ENCODE assay signal across 30 cellular contexts in the genomic region with DNA sequence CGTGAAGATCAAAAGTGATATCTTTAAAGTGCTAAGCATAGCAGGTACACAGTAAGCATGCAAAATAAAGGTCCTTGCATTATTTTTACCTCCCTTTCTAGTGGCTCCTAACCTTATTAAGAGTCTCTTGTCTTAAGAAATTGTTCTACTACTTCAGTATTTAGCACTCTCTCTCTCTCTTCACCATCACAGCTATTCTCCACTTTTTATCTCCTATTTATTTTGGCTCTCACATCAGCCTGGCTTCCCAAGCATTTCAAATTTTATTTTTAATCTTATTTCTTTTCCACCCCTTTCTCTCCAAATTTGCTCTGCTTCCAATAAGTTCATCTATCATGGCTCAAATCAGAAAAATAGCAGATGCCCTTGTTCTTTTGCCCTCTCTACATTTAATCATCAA.
"Had no signal": no experiment of that assay in that cellular context is flagged by ENCODE, and none has a peak within 500 bp of the region (broad histone marks: within the 10 kb centered on the region; RNA-seq: fewer than 3 reads in every experiment).

No MANE protein-coding gene starts in this region.

- H3K27me3 ChIP-seq: body of pancreas, foreskin keratinocyte, gastrocnemius medialis had no signal

- H3K9me3 ChIP-seq: body of pancreas, gastrocnemius medialis had no signal

- H3K36me3 ChIP-seq: gastrocnemius medialis, WERI-Rb-1 had no signal

- H3K27me3 Mint-ChIP-seq: activated B cell treated with CpG ODN at 0.5 μM for 24 hours; activated CD8-positive, alpha-beta T cell treated with anti-CD3 and anti-CD28 coated beads for 36 hours; activated naive CD8-positive, alpha-beta T cell; activated T-helper 17 cell treated with anti-CD3 and anti-CD28 coated beads, Interleukin-2, amount 50 U/mL, for 72 hours; T-helper 17 cell had no signal

- H3K4me1 ChIP-seq: gastrocnemius medialis had no signal

- H3K4me1 Mint-ChIP-seq: activated B cell treated with CpG ODN at 0.5 μM for 24 hours, T-helper 17 cell had no signal

- H3K4me3 ChIP-seq: body of pancreas, gastrocnemius medialis had no signal

- FAIRE-seq: colon, endometrium, endothelial cell of umbilical vein had no signal

- H3K27ac Mint-ChIP-seq: activated B cell treated with CpG ODN at 0.5 μM for 24 hours; activated CD8-positive, alpha-beta T cell treated with anti-CD3 and anti-CD28 coated beads for 36 hours; activated naive CD8-positive, alpha-beta T cell; activated T-helper 17 cell treated with anti-CD3 and anti-CD28 coated beads, Interleukin-2, amount 50 U/mL, for 72 hours; T-helper 17 cell; T-helper 2 cell treated with Interferon-gamma antibody and Interleukin-4, amounts not matched to agents 5 μg/mL and 100 μg/mL, for 36 hours had no signal

- ATAC-seq: activated CD4-positive, CD25-positive, alpha-beta regulatory T cell treated with anti-CD3 and anti-CD28 coated beads, Interleukin-2, amount 50 U/mL, for 24 hours; activated CD8-positive, alpha-beta T cell treated with anti-CD3 and anti-CD28 coated beads for 36 hours; activated T-cell treated with anti-CD3 and anti-CD28 coated beads, Interleukin-2, amount 50 U/mL, for 4 hours; activated T-helper 17 cell treated with anti-CD3 and anti-CD28 coated beads, Interleukin-2, amount 50 U/mL, for 72 hours; body of pancreas; esophagus mucosa; foreskin keratinocyte; gastrocnemius medialis; T-helper 17 cell had no signal

- H3K27ac ChIP-seq: body of pancreas, foreskin keratinocyte, gastrocnemius medialis, WERI-Rb-1 had no signal

- DNase-seq: activated B cell treated with CpG ODN at 0.5 μM for 24 hours; activated CD4-positive, alpha-beta T cell treated with anti-CD3 and anti-CD28 coated beads for 48 hours; activated CD4-positive, alpha-beta T cell treated with anti-CD3 and anti-CD28 coated beads, Interleukin-2, amount 50 U/mL, for 1 hour; activated CD4-positive, alpha-beta T cell treated with anti-CD3 and anti-CD28 coated beads, Interleukin-2, amount 50 U/mL, for 48 hours; activated CD8-positive, alpha-beta memory T cell treated with anti-CD3 and anti-CD28 coated beads for 24 hours; activated CD8-positive, alpha-beta T cell treated with anti-CD3 and anti-CD28 coated beads for 36 hours; activated effector memory CD4-positive, alpha-beta T cell treated with Interleukin-2 at 50 U/mL for 16 hours; activated gamma-delta T cell treated with Interleukin-2 at 50 U/mL for 16 hours; activated naive CD4-positive, alpha-beta T cell treated with anti-CD3 and anti-CD28 coated beads, Interleukin-2, amount 50 U/mL, for 16 hours; activated naive CD4-positive, alpha-beta T cell treated with Interleukin-2 at 50 U/mL for 16 hours; activated T-cell treated with anti-CD3 and anti-CD28 coated beads, Interleukin-2, amount 50 U/mL, for 4 hours; amniotic stem cell; anterior cingulate cortex; body of pancreas; effector CD8-positive, alpha-beta T cell; foreskin keratinocyte; gastrocnemius medialis; glutamatergic neuron; T-helper 1 cell; T-helper 17 cell; T1000; WERI-Rb-1 had no signal

- H3K4me3 Mint-ChIP-seq: activated B cell treated with CpG ODN at 0.5 μM for 24 hours; activated CD8-positive, alpha-beta T cell treated with anti-CD3 and anti-CD28 coated beads for 36 hours; activated naive CD8-positive, alpha-beta T cell; activated T-cell treated with anti-CD3 and anti-CD28 coated beads, Interleukin-2, amount 50 U/mL, for 4 hours; activated T-helper 17 cell treated with anti-CD3 and anti-CD28 coated beads, Interleukin-2, amount 50 U/mL, for 72 hours; T-helper 17 cell; T-helper 2 cell treated with Interferon-gamma antibody and Interleukin-4, amounts not matched to agents 5 μg/mL and 100 μg/mL, for 36 hours had no signal
